26 cellular contexts compared by ENCODE assay signal in genomic region chr7:128200376-128200775, GRCh38. TPM values are rescaled to one million over a fixed set of nuclear protein-coding genes. Genes with fewer than 3 reads are reported as not detected.
DNase-seq lines count a peak whose midpoint lies in the region; ATAC-seq and TF ChIP-seq lines count a peak whose summit lies in the region.
"Had no signal": no experiment of that assay in that cellular context is flagged by ENCODE, and none has a peak within 500 bp of the region (broad histone marks: within the 10 kb centered on the region; RNA-seq: fewer than 3 reads in every experiment).

No MANE protein-coding gene starts in this region.

- H3K4me1 Mint-ChIP-seq in CD8-positive, alpha-beta T cell (ENCODE audit: low read depth): peaks cover 14% of the 10 kb centered on the region
- peaks cover 7 to 14% of the 10 kb centered on the region in 2 donors for H3K4me1 Mint-ChIP-seq in effector memory CD8-positive, alpha-beta T cell (ENCODE audit: low read depth in 2 of 2)
- H3K4me1 Mint-ChIP-seq in natural killer cell: peaks cover 9 to 17% of the 10 kb centered on the region in 2 donors

- WGBS in SK-N-SH (ENCODE audit: low lambda C conversion rate): 84% methylated on average over 6 of the region's 6 CpGs

- H3K4me3 ChIP-seq in CD8-positive, alpha-beta T cell (ENCODE audit: low read depth, low read length): no peak overlapping the region
- no peak overlapping the region for H3K4me3 ChIP-seq in SK-N-SH (ENCODE audit: low read depth in 2 of 2, low read length in 1 of 2)
- H3K4me3 ChIP-seq: body of pancreas, K562, SK-N-MC, vagina had no signal

- no peak overlapping the region for H3K4me2 ChIP-seq in SK-N-SH

- peak overlapping the region; percentile 61 for H3K4me3 Mint-ChIP-seq in CD8-positive, alpha-beta T cell
- peak overlapping the region; percentile 31 to 52 for H3K4me3 Mint-ChIP-seq in effector memory CD8-positive, alpha-beta T cell
- H3K4me3 Mint-ChIP-seq in natural killer cell: peak overlapping the region; percentile 14
- H3K4me3 Mint-ChIP-seq: activated CD4-positive, alpha-beta memory T cell treated with anti-CD3 and anti-CD28 coated beads, Interleukin-2, amount 10 ng/mL, durations not matched to agents 7 days and 5 days; T-helper 2 cell treated with Interferon-gamma antibody and Interleukin-4, amounts not matched to agents 5 μg/mL and 100 μg/mL, for 36 hours had no signal

- H2AFZ ChIP-seq in SK-N-SH (ENCODE audit: low read depth): no peak overlapping the region

- H3K27me3 ChIP-seq in CD8-positive, alpha-beta T cell (ENCODE audit: insufficient read depth, low read length): no peaks in the 10 kb centered on the region
- peaks cover 25% of the 10 kb centered on the region for H3K27me3 ChIP-seq in SK-N-SH (ENCODE audit: insufficient read depth)
- H3K27me3 ChIP-seq: body of pancreas, vagina had no signal

- intact Hi-C loops in CD8-positive, alpha-beta T cell (cut with DNase I, micrococcal nuclease): loop anchor here in 1 of 2 experiments (10.0 kb wide), 2 partner anchors 846 to 1396 kb away; no protein-coding TSS in a partner anchor
- intact Hi-C loops in natural killer cell (cut with micrococcal nuclease): loop anchor here (10.0 kb wide), 1 partner anchor 686 kb away; no protein-coding TSS in a partner anchor

- TF ChIP-seq RAD21 in SK-N-SH (IDR thresholded peaks at IDR 0.05; ENCODE audit: low read length): no peak

- CTCF ChIA-PET in CD8-positive, alpha-beta T cell (lab: Charles Lee): interaction anchor here (2.7 kb wide), 1 partner anchor 9 kb away, joined by 11 read pairs; no protein-coding TSS in a partner anchor
- CTCF ChIA-PET in SK-N-SH (lab: Yijun Ruan, JAX): interaction anchor here (0.6 to 4.8 kb wide), 9 partner anchors 9 to 495 kb away, joined by 3 to 64 read pairs (median 4); no protein-coding TSS in a partner anchor

- POLR2A ChIA-PET in CD8-positive, alpha-beta T cell (lab: Charles Lee): interaction anchor here (0.7 kb wide), 2 partner anchors 119 to 719 kb away, joined by 3 to 5 read pairs; no protein-coding TSS in a partner anchor
- POLR2A ChIA-PET in SK-N-SH (lab: Yijun Ruan, JAX): no interaction called here

- H3K27ac ChIP-seq in CD8-positive, alpha-beta T cell (ENCODE audit: low read depth, low read length): no peak overlapping the region
- H3K27ac ChIP-seq in SK-N-SH (ENCODE audit: low read depth in 2 of 2, low read length in 1 of 2): no peak overlapping the region
- H3K27ac ChIP-seq: body of pancreas, esophagus squamous epithelium, gastrocnemius medialis, SK-N-MC, vagina had no signal

- peaks cover 15% of the 10 kb centered on the region for H3K4me1 ChIP-seq in CD8-positive, alpha-beta T cell (ENCODE audit: insufficient read depth, low read length)
- H3K4me1 ChIP-seq in SK-N-SH (ENCODE audit: control insufficient read depth in 1 of 2, insufficient read depth in 2 of 2, low read depth in 1 of 2, low read length in 1 of 2): peaks cover 0 to 8% of the 10 kb centered on the region in 2 experiments; a peak in 1 of 4 replicates

- no peaks in the 10 kb centered on the region for H3F3A ChIP-seq in SK-N-SH (replicated peaks; ENCODE audit: insufficient read depth)

- H3K9me3 Mint-ChIP-seq in CD8-positive, alpha-beta T cell: peaks cover 6% of the 10 kb centered on the region
- no peaks in the 10 kb centered on the region for H3K9me3 Mint-ChIP-seq in effector memory CD8-positive, alpha-beta T cell
- no peaks in the 10 kb centered on the region for H3K9me3 Mint-ChIP-seq in natural killer cell
- H3K9me3 Mint-ChIP-seq: memory B cell; T-helper 2 cell treated with Interferon-gamma antibody and Interleukin-4, amounts not matched to agents 5 μg/mL and 100 μg/mL, for 36 hours had no signal

- no peak for ATAC-seq in CD8-positive, alpha-beta T cell
- ATAC-seq in effector memory CD8-positive, alpha-beta T cell (replicated peaks): no peak
- no peak for ATAC-seq in natural killer cell
- ATAC-seq: gastrocnemius medialis, sciatic nerve had no signal

- H3K36me3 ChIP-seq in CD8-positive, alpha-beta T cell (ENCODE audit: insufficient read depth, low read length): no peaks in the 10 kb centered on the region
- no peaks in the 10 kb centered on the region for H3K36me3 ChIP-seq in SK-N-SH (replicated peaks in 1 of 2; ENCODE audit: control insufficient read depth in 1 of 2, insufficient read depth in 2 of 2, low read length in 1 of 2)
- H3K36me3 ChIP-seq: esophagus squamous epithelium, gastrocnemius medialis, vagina had no signal

- no peaks in the 10 kb centered on the region for H3K36me3 Mint-ChIP-seq in CD8-positive, alpha-beta T cell
- peaks cover 2% of the 10 kb centered on the region for H3K36me3 Mint-ChIP-seq in effector memory CD8-positive, alpha-beta T cell (ENCODE audit: insufficient read depth)
- H3K36me3 Mint-ChIP-seq in natural killer cell: no peaks in the 10 kb centered on the region
- H3K36me3 Mint-ChIP-seq: CD4-positive, CD25-positive, alpha-beta regulatory T cell had no signal

- no peaks in the 10 kb centered on the region for H3K9me2 ChIP-seq in SK-N-SH

- no peaks in the 10 kb centered on the region for H3K9me3 ChIP-seq in CD8-positive, alpha-beta T cell (ENCODE audit: low read length)
- peaks cover 4% of the 10 kb centered on the region; the same call in 1 of the 2 replicates for H3K9me3 ChIP-seq in SK-N-SH
- H3K9me3 ChIP-seq: body of pancreas, gastrocnemius medialis, vagina had no signal

- H3K79me2 ChIP-seq in SK-N-SH (ENCODE audit: insufficient read depth): no peaks in the 10 kb centered on the region

- H3K9ac ChIP-seq in SK-N-SH: no peak overlapping the region

- no peaks in the 10 kb centered on the region for H4K20me1 ChIP-seq in SK-N-SH (ENCODE audit: insufficient read depth)

- peaks cover 36% of the 10 kb centered on the region for H3K27me3 Mint-ChIP-seq in CD8-positive, alpha-beta T cell (ENCODE audit: low read depth)
- H3K27me3 Mint-ChIP-seq in effector memory CD8-positive, alpha-beta T cell: peaks cover 0 to 49% of the 10 kb centered on the region in 2 donors
- H3K27me3 Mint-ChIP-seq in natural killer cell (ENCODE audit: low read depth in 2 of 2): peaks cover 26 to 44% of the 10 kb centered on the region in 2 donors

- no peak for TF ChIP-seq EP300 in SK-N-SH (IDR thresholded peaks at IDR 0.05; ENCODE audit: borderline replicate concordance in 1 of 2, low read depth in 1 of 2, low read length in 1 of 2)

- peak in 1 of 7 experiments; percentile 45 for DNase-seq in CD8-positive, alpha-beta T cell
- peak; percentile 20 for DNase-seq in NCI-H69 (lab: John Stamatoyannopoulos, UW)
- DNase-seq in effector memory CD8-positive, alpha-beta T cell: no peak
- no peak for DNase-seq in natural killer cell
- DNase-seq in COLO668 (lab: John Stamatoyannopoulos, UW; ENCODE audit: unreplicated experiment): no peak
- DNase-seq in DMS79 (lab: John Stamatoyannopoulos, UW): no peak
- no peak for DNase-seq in SK-N-SH
- DNase-seq: activated B cell treated with CpG ODN at 0.5 μM for 24 hours; activated CD4-positive, alpha-beta memory T cell treated with anti-CD3 and anti-CD28 coated beads, Interleukin-2, amount 10 ng/mL, durations not matched to agents 7 days and 5 days; activated T-cell treated with anti-CD3 and anti-CD28 coated beads, Interleukin-2, amount 50 U/mL, for 72 hours; CD4-positive, CD25-positive, alpha-beta regulatory T cell; effector memory CD4-positive, alpha-beta T cell; esophagus squamous epithelium; gastrocnemius medialis; left cardiac atrium; MM.1S; NCI-H146; RPMI8226; stimulated activated CD8-positive, alpha-beta memory T cell treated with anti-CD3 and anti-CD28 coated beads, Interleukin-4, amount 100 ng/mL, for 48 hours had no signal

- TF ChIP-seq CTCF in CD8-positive, alpha-beta T cell (IDR thresholded peaks at IDR 0.05): no peak
- TF ChIP-seq CTCF in natural killer cell (IDR thresholded peaks at IDR 0.05) (no peak), SK-N-SH (IDR thresholded peaks at IDR 0.05) (no peak)

- no peak overlapping the region for H3K27ac Mint-ChIP-seq in CD8-positive, alpha-beta T cell
- no peak overlapping the region for H3K27ac Mint-ChIP-seq in effector memory CD8-positive, alpha-beta T cell
- no peak overlapping the region for H3K27ac Mint-ChIP-seq in natural killer cell
- H3K27ac Mint-ChIP-seq: activated B cell treated with CpG ODN at 0.5 μM for 24 hours; activated CD4-positive, alpha-beta memory T cell treated with anti-CD3 and anti-CD28 coated beads, Interleukin-2, amount 10 ng/mL, durations not matched to agents 7 days and 5 days; activated T-cell treated with anti-CD3 and anti-CD28 coated beads, Interleukin-2, amount 50 U/mL, for 72 hours; CD4-positive, CD25-positive, alpha-beta regulatory T cell; memory B cell; T-helper 2 cell treated with Interferon-gamma antibody and Interleukin-4, amounts not matched to agents 5 μg/mL and 100 μg/mL, for 36 hours had no signal

TF ChIP-seq in SK-N-SH, 30 proteins besides CTCF, POLR2A, EP300 and RAD21 (continues in another document):
- TF ChIP-seq IRF3 (IDR thresholded peaks at IDR 0.05; ENCODE audit: low read depth, low read length) (no peak), MXI1 (IDR thresholded peaks at IDR 0.05; ENCODE audit: low read depth, low read length) (no peak), FOXJ3 (CRISPR knock-in tag; IDR thresholded peaks at IDR 0.05) (no peak), USF1 (IDR thresholded peaks at IDR 0.05; ENCODE audit: borderline replicate concordance, low read depth) (no peak)

RNA-seq across cellular contexts. Expression of gene LEP, which starts 40.7 kb away (rescaled TPM):
- total RNA-seq in CD8-positive, alpha-beta T cell: not detected
- not detected for total RNA-seq in natural killer cell
- polyA plus RNA-seq in SK-N-SH (2012; rRNA removed): not detected in 2 replicates
- not detected in 2 replicates for polyA plus RNA-seq in SK-N-SH (2012; cell fraction: cytosol; rRNA removed)
- not detected in 2 replicates for polyA plus RNA-seq in SK-N-SH (2012; cell fraction: nucleus; rRNA removed)
- total RNA-seq: activated B cell treated with CpG ODN at 0.5 μM for 24 hours; activated CD4-positive, alpha-beta memory T cell treated with anti-CD3 and anti-CD28 coated beads, Interleukin-2, amount 10 ng/mL, durations not matched to agents 7 days and 5 days; activated T-cell treated with anti-CD3 and anti-CD28 coated beads, Interleukin-2, amount 50 U/mL, for 72 hours; CD4-positive, CD25-positive, alpha-beta regulatory T cell; esophagus squamous epithelium; K562 had no signal
- polyA plus RNA-seq: CD4-positive, CD25-positive, alpha-beta regulatory T cell; K562 had no signal
